ENCODE assay signal across 37 cellular contexts in genomic region chr12:41362511-41362910, GRCh38.
"Had no signal": no experiment of that assay in that cellular context is flagged by ENCODE, and none has a peak within 500 bp of the region (broad histone marks: within the 10 kb centered on the region; RNA-seq: fewer than 3 reads in every experiment).

No MANE protein-coding gene starts in this region.

- H3K4me1 ChIP-seq: ascending aorta had no signal

- DNase-seq: activated CD4-positive, alpha-beta memory T cell treated with anti-CD3 and anti-CD28 coated beads, Interleukin-2, amount 10 ng/mL, durations not matched to agents 7 days and 5 days; activated CD4-positive, alpha-beta T cell treated with anti-CD3 and anti-CD28 coated beads for 1 hour; activated CD4-positive, alpha-beta T cell treated with anti-CD3 and anti-CD28 coated beads for 36 hours; activated CD4-positive, alpha-beta T cell treated with anti-CD3 and anti-CD28 coated beads for 48 hours; activated CD4-positive, alpha-beta T cell treated with anti-CD3 and anti-CD28 coated beads, Interleukin-2, amount 10 ng/mL, durations not matched to agents 7 days and 5 days; activated CD4-positive, alpha-beta T cell treated with anti-CD3 and anti-CD28 coated beads, Interleukin-2, amount 50 U/mL, for 48 hours; activated CD4-positive, CD25-positive, alpha-beta regulatory T cell; activated CD8-positive, alpha-beta memory T cell treated with anti-CD3 and anti-CD28 coated beads for 24 hours; activated CD8-positive, alpha-beta memory T cell treated with anti-CD3 and anti-CD28 coated beads, Interleukin-2, amount 10 ng/mL, durations not matched to agents 7 days and 5 days; activated CD8-positive, alpha-beta memory T cell treated with anti-CD3 and anti-CD28 coated beads, Interleukin-2, amount 50 U/mL, for 48 hours; activated CD8-positive, alpha-beta T cell treated with anti-CD3 and anti-CD28 coated beads, Interleukin-2, amount 10 ng/mL, durations not matched to agents 7 days and 5 days; activated effector memory CD4-positive, alpha-beta T cell treated with Interleukin-2 at 50 U/mL for 16 hours; activated gamma-delta T cell; activated naive CD4-positive, alpha-beta T cell treated with anti-CD3 and anti-CD28 coated beads, Interleukin-2, amount 10 ng/mL, durations not matched to agents 7 days and 5 days; activated naive CD4-positive, alpha-beta T cell treated with Interleukin-2 at 50 U/mL for 16 hours; activated naive CD8-positive, alpha-beta T cell treated with anti-CD3 and anti-CD28 coated beads, Interleukin-2, amount 10 ng/mL, durations not matched to agents 7 days and 5 days; activated naive CD8-positive, alpha-beta T cell treated with anti-CD3 and anti-CD28 coated beads, Interleukin-2, amount 50 U/mL, for 24 hours; activated T-cell treated with anti-CD3 and anti-CD28 coated beads, Interleukin-2, amount 50 U/mL, for 24 hours; activated T-cell treated with anti-CD3 and anti-CD28 coated beads, Interleukin-2, amount 50 U/mL, for 48 hours; anterior cingulate cortex; caudate nucleus; cerebellar nuclear complex; T-helper 1 cell; T-helper 2 cell; T-helper 9 cell had no signal

- H3K27ac ChIP-seq: ascending aorta, cardiac muscle cell, VCaP had no signal

- H3K36me3 Mint-ChIP-seq: activated CD8-positive, alpha-beta memory T cell treated with anti-CD3 and anti-CD28 coated beads, Interleukin-2, amount 10 ng/mL, durations not matched to agents 7 days and 5 days; activated naive CD4-positive, alpha-beta T cell treated with anti-CD3 and anti-CD28 coated beads, Interleukin-2, amount 10 ng/mL, durations not matched to agents 7 days and 5 days; activated naive CD4-positive, alpha-beta T cell treated with anti-CD3 and anti-CD28 coated beads, Interleukin-2, amount 50 U/mL, for 24 hours; activated naive CD8-positive, alpha-beta T cell; activated naive CD8-positive, alpha-beta T cell treated with anti-CD3 and anti-CD28 coated beads, Interleukin-2, amount 10 ng/mL, durations not matched to agents 7 days and 5 days; brain; WTC11 had no signal

- H3K36me3 ChIP-seq: ascending aorta, cardiac muscle cell had no signal

- H3K27me3 ChIP-seq: ascending aorta, cardiac muscle cell had no signal

- H3K9me3 Mint-ChIP-seq: activated CD4-positive, alpha-beta memory T cell treated with anti-CD3 and anti-CD28 coated beads, Interleukin-2, amount 10 ng/mL, durations not matched to agents 7 days and 5 days; activated CD4-positive, alpha-beta T cell treated with anti-CD3 and anti-CD28 coated beads, Interleukin-2, amount 10 ng/mL, durations not matched to agents 7 days and 5 days; activated naive CD4-positive, alpha-beta T cell treated with anti-CD3 and anti-CD28 coated beads, Interleukin-2, amount 10 ng/mL, durations not matched to agents 7 days and 5 days; activated naive CD4-positive, alpha-beta T cell treated with anti-CD3 and anti-CD28 coated beads, Interleukin-2, amount 50 U/mL, for 24 hours; activated naive CD8-positive, alpha-beta T cell treated with anti-CD3 and anti-CD28 coated beads, Interleukin-2, amount 10 ng/mL, durations not matched to agents 7 days and 5 days; activated naive CD8-positive, alpha-beta T cell treated with anti-CD3 and anti-CD28 coated beads, Interleukin-2, amount 50 U/mL, for 24 hours; activated T-cell treated with anti-CD3 and anti-CD28 coated beads, Interleukin-2, amount 50 U/mL, for 24 hours; activated T-helper 2 cell treated with anti-CD3 and anti-CD28 coated beads, Interferon-gamma antibody, Interleukin-2, Interleukin-4, amounts not matched to agents 10 μg/mL and 5 μg/mL and 100 μg/mL, durations not matched to agents 14 hours and 24 hours and 36 hours; brain; central memory CD8-positive, alpha-beta T cell; T-helper 1 cell treated with Interleukin-12 subunit alpha and Interleukin-12 subunit beta and Interleukin-4 antibody, amounts not matched to agents 30 μg/mL and 1 μg/mL, for 36 hours; T-helper 2 cell treated with Interferon-gamma antibody and Interleukin-4, amounts not matched to agents 5 μg/mL and 100 μg/mL, for 36 hours had no signal

- H3K27me3 Mint-ChIP-seq: activated CD4-positive, alpha-beta memory T cell treated with anti-CD3 and anti-CD28 coated beads, Interleukin-2, amount 10 ng/mL, durations not matched to agents 7 days and 5 days; activated CD4-positive, alpha-beta T cell treated with anti-CD3 and anti-CD28 coated beads for 36 hours; activated CD4-positive, alpha-beta T cell treated with anti-CD3 and anti-CD28 coated beads, Interleukin-2, amount 10 ng/mL, durations not matched to agents 7 days and 5 days; activated CD8-positive, alpha-beta memory T cell treated with anti-CD3 and anti-CD28 coated beads, Interleukin-2, amount 10 ng/mL, durations not matched to agents 7 days and 5 days; activated naive CD4-positive, alpha-beta T cell treated with anti-CD3 and anti-CD28 coated beads, Interleukin-2, amount 10 ng/mL, durations not matched to agents 7 days and 5 days; activated naive CD4-positive, alpha-beta T cell treated with anti-CD3 and anti-CD28 coated beads, Interleukin-2, amount 50 U/mL, for 24 hours; activated naive CD8-positive, alpha-beta T cell; activated naive CD8-positive, alpha-beta T cell treated with anti-CD3 and anti-CD28 coated beads, Interleukin-2, amount 10 ng/mL, durations not matched to agents 7 days and 5 days; activated naive CD8-positive, alpha-beta T cell treated with anti-CD3 and anti-CD28 coated beads, Interleukin-2, amount 50 U/mL, for 24 hours; activated T-cell treated with anti-CD3 and anti-CD28 coated beads, Interleukin-2, amount 50 U/mL, for 24 hours; brain; central memory CD8-positive, alpha-beta T cell had no signal

- H3K9me3 ChIP-seq: ascending aorta had no signal

- H3K27ac Mint-ChIP-seq: activated CD4-positive, alpha-beta memory T cell treated with anti-CD3 and anti-CD28 coated beads, Interleukin-2, amount 10 ng/mL, durations not matched to agents 7 days and 5 days; activated CD4-positive, alpha-beta T cell treated with anti-CD3 and anti-CD28 coated beads for 36 hours; activated CD4-positive, alpha-beta T cell treated with anti-CD3 and anti-CD28 coated beads, Interleukin-2, amount 10 ng/mL, durations not matched to agents 7 days and 5 days; activated CD8-positive, alpha-beta memory T cell treated with anti-CD3 and anti-CD28 coated beads, Interleukin-2, amount 10 ng/mL, durations not matched to agents 7 days and 5 days; activated CD8-positive, alpha-beta T cell treated with anti-CD3 and anti-CD28 coated beads, Interleukin-2, amount 10 ng/mL, durations not matched to agents 7 days and 5 days; activated naive CD4-positive, alpha-beta T cell treated with anti-CD3 and anti-CD28 coated beads, Interleukin-2, amount 10 ng/mL, durations not matched to agents 7 days and 5 days; activated naive CD4-positive, alpha-beta T cell treated with anti-CD3 and anti-CD28 coated beads, Interleukin-2, amount 50 U/mL, for 24 hours; activated naive CD8-positive, alpha-beta T cell; activated naive CD8-positive, alpha-beta T cell treated with anti-CD3 and anti-CD28 coated beads, Interleukin-2, amount 10 ng/mL, durations not matched to agents 7 days and 5 days; activated naive CD8-positive, alpha-beta T cell treated with anti-CD3 and anti-CD28 coated beads, Interleukin-2, amount 50 U/mL, for 24 hours; activated T-cell treated with anti-CD3 and anti-CD28 coated beads, Interleukin-2, amount 50 U/mL, for 24 hours; activated T-helper 2 cell treated with anti-CD3 and anti-CD28 coated beads, Interferon-gamma antibody, Interleukin-2, Interleukin-4, amounts not matched to agents 10 μg/mL and 5 μg/mL and 100 μg/mL, durations not matched to agents 14 hours and 24 hours and 36 hours; T-helper 1 cell treated with Interleukin-12 subunit alpha and Interleukin-12 subunit beta and Interleukin-4 antibody, amounts not matched to agents 30 μg/mL and 1 μg/mL, for 36 hours; T-helper 2 cell treated with Interferon-gamma antibody and Interleukin-4, amounts not matched to agents 5 μg/mL and 100 μg/mL, for 36 hours; WTC11 had no signal

- H3K4me1 Mint-ChIP-seq: activated CD4-positive, alpha-beta memory T cell treated with anti-CD3 and anti-CD28 coated beads, Interleukin-2, amount 10 ng/mL, durations not matched to agents 7 days and 5 days; activated CD4-positive, alpha-beta T cell treated with anti-CD3 and anti-CD28 coated beads for 36 hours; activated CD4-positive, alpha-beta T cell treated with anti-CD3 and anti-CD28 coated beads, Interleukin-2, amount 10 ng/mL, durations not matched to agents 7 days and 5 days; activated CD8-positive, alpha-beta memory T cell treated with anti-CD3 and anti-CD28 coated beads, Interleukin-2, amount 10 ng/mL, durations not matched to agents 7 days and 5 days; activated naive CD4-positive, alpha-beta T cell treated with anti-CD3 and anti-CD28 coated beads, Interleukin-2, amount 10 ng/mL, durations not matched to agents 7 days and 5 days; activated naive CD4-positive, alpha-beta T cell treated with anti-CD3 and anti-CD28 coated beads, Interleukin-2, amount 50 U/mL, for 24 hours; activated naive CD8-positive, alpha-beta T cell treated with anti-CD3 and anti-CD28 coated beads, Interleukin-2, amount 10 ng/mL, durations not matched to agents 7 days and 5 days; activated naive CD8-positive, alpha-beta T cell treated with anti-CD3 and anti-CD28 coated beads, Interleukin-2, amount 50 U/mL, for 24 hours; central memory CD8-positive, alpha-beta T cell had no signal

- ATAC-seq: activated CD4-positive, alpha-beta T cell treated with anti-CD3 and anti-CD28 coated beads for 36 hours; activated CD4-positive, CD25-positive, alpha-beta regulatory T cell treated with anti-CD3 and anti-CD28 coated beads, Interleukin-2, amount 50 U/mL, for 24 hours; activated CD8-positive, alpha-beta memory T cell treated with anti-CD3 and anti-CD28 coated beads, Interleukin-2, amount 10 ng/mL, durations not matched to agents 7 days and 5 days; activated CD8-positive, alpha-beta T cell treated with anti-CD3 and anti-CD28 coated beads, Interleukin-2, amount 10 ng/mL, durations not matched to agents 7 days and 5 days; activated naive CD8-positive, alpha-beta T cell treated with anti-CD3 and anti-CD28 coated beads, Interleukin-2, amount 50 U/mL, for 24 hours; WTC11 had no signal

- H3K4me3 ChIP-seq: ascending aorta, cardiac muscle cell had no signal

- H3K4me3 Mint-ChIP-seq: activated CD4-positive, alpha-beta memory T cell treated with anti-CD3 and anti-CD28 coated beads, Interleukin-2, amount 10 ng/mL, durations not matched to agents 7 days and 5 days; activated CD4-positive, alpha-beta T cell treated with anti-CD3 and anti-CD28 coated beads for 36 hours; activated CD4-positive, alpha-beta T cell treated with anti-CD3 and anti-CD28 coated beads, Interleukin-2, amount 10 ng/mL, durations not matched to agents 7 days and 5 days; activated CD8-positive, alpha-beta memory T cell treated with anti-CD3 and anti-CD28 coated beads, Interleukin-2, amount 10 ng/mL, durations not matched to agents 7 days and 5 days; activated CD8-positive, alpha-beta T cell treated with anti-CD3 and anti-CD28 coated beads, Interleukin-2, amount 10 ng/mL, durations not matched to agents 7 days and 5 days; activated naive CD4-positive, alpha-beta T cell treated with anti-CD3 and anti-CD28 coated beads, Interleukin-2, amount 10 ng/mL, durations not matched to agents 7 days and 5 days; activated naive CD4-positive, alpha-beta T cell treated with anti-CD3 and anti-CD28 coated beads, Interleukin-2, amount 50 U/mL, for 24 hours; activated naive CD8-positive, alpha-beta T cell; activated naive CD8-positive, alpha-beta T cell treated with anti-CD3 and anti-CD28 coated beads, Interleukin-2, amount 10 ng/mL, durations not matched to agents 7 days and 5 days; activated naive CD8-positive, alpha-beta T cell treated with anti-CD3 and anti-CD28 coated beads, Interleukin-2, amount 50 U/mL, for 24 hours; activated T-cell treated with anti-CD3 and anti-CD28 coated beads, Interleukin-2, amount 50 U/mL, for 24 hours; central memory CD8-positive, alpha-beta T cell; T-helper 1 cell treated with Interleukin-12 subunit alpha and Interleukin-12 subunit beta and Interleukin-4 antibody, amounts not matched to agents 30 μg/mL and 1 μg/mL, for 36 hours; T-helper 2 cell treated with Interferon-gamma antibody and Interleukin-4, amounts not matched to agents 5 μg/mL and 100 μg/mL, for 36 hours; WTC11 had no signal
